11 cellular contexts compared by ENCODE assay signal in genomic region chr9:15999422-16000339, GRCh38.
A peak's percentile ranks its signal among the peaks of the same experiment; 100 is the strongest.
DNase-seq lines count a peak whose midpoint lies in the region; ATAC-seq and TF ChIP-seq lines count a peak whose summit lies in the region.
"Had no signal": no experiment of that assay in that cellular context is flagged by ENCODE, and none has a peak within 500 bp of the region (broad histone marks: within the 10 kb centered on the region; RNA-seq: fewer than 3 reads in every experiment).

No MANE protein-coding gene starts in this region.

- TF ChIP-seq CTCF in HFFc6 (IDR thresholded peaks at IDR 0.05): no peak
- no peak for TF ChIP-seq CTCF in heart right ventricle (IDR thresholded peaks at IDR 0.05)

- H3K4me1 ChIP-seq in adipocyte (ENCODE audit: control insufficient read depth, insufficient read depth, low read length): peaks cover 17% of the 10 kb centered on the region
- H3K4me1 ChIP-seq in heart right ventricle: peaks cover 0 to 8% (median 0%) of the 10 kb centered on the region in 9 donors
- H3K4me1 ChIP-seq: pancreas had no signal

- H3K4me3 Mint-ChIP-seq in HFFc6: peak overlapping the region; percentile 5; the same call in 1 of the 2 replicates
- H3K4me3 Mint-ChIP-seq: activated naive CD8-positive, alpha-beta T cell treated with anti-CD3 and anti-CD28 coated beads, Interleukin-2, amount 10 ng/mL, durations not matched to agents 7 days and 5 days had no signal

- ATAC-seq in heart right ventricle (peak; percentile 47 to 95 (median 73)), HG02610 (IDR thresholded peaks at IDR 0.05; ENCODE audit: unreplicated experiment) (no peak), HG03442 (IDR thresholded peaks at IDR 0.05; ENCODE audit: unreplicated experiment) (no peak)
- ATAC-seq in stimulated activated naive CD8-positive, alpha-beta T cell treated with anti-CD3 and anti-CD28 coated beads, Interleukin-15, Interleukin-2, amounts not matched to agents 100 U/mL and 50 U/mL, for 24 hours: peak; percentile 19

- H3K36me3 ChIP-seq in adipocyte (ENCODE audit: control insufficient read depth, insufficient read depth, low read length, severe bottlenecking) (no peaks in the 10 kb centered on the region), heart right ventricle (no peaks in the 10 kb centered on the region)
- H3K36me3 ChIP-seq: pancreas had no signal

- peaks cover 7% of the 10 kb centered on the region for H3K9me3 ChIP-seq in adipocyte (ENCODE audit: control insufficient read depth, low read length)
- H3K9me3 ChIP-seq in heart right ventricle: peaks cover 0 to 16% (median 0%) of the 10 kb centered on the region in 11 donors
- H3K9me3 ChIP-seq: pancreas had no signal

- WGBS in heart right ventricle, 2 donors: 58 to 63% methylated on average over 7 of the region's 7 CpGs

- H3K4me3 ChIP-seq in adipocyte (ENCODE audit: low read length) (peak overlapping the region; percentile 53), heart right ventricle (no peak overlapping the region)
- H3K4me3 ChIP-seq: pancreas had no signal

- H3K27me3 ChIP-seq in adipocyte (replicated peaks; ENCODE audit: control insufficient read depth, insufficient read depth, low read length) (no peaks in the 10 kb centered on the region), heart right ventricle (no peaks in the 10 kb centered on the region)
- H3K27me3 ChIP-seq: pancreas had no signal

- H3K27ac Mint-ChIP-seq in HFFc6: peak overlapping the region; percentile 80
- H3K27ac Mint-ChIP-seq: activated naive CD8-positive, alpha-beta T cell treated with anti-CD3 and anti-CD28 coated beads, Interleukin-2, amount 10 ng/mL, durations not matched to agents 7 days and 5 days had no signal

- peaks cover 49% of the 10 kb centered on the region for H3K4me1 Mint-ChIP-seq in HFFc6 (ENCODE audit: low read depth)
- H3K4me1 Mint-ChIP-seq: activated naive CD8-positive, alpha-beta T cell treated with anti-CD3 and anti-CD28 coated beads, Interleukin-2, amount 10 ng/mL, durations not matched to agents 7 days and 5 days had no signal

- no peaks in the 10 kb centered on the region for H3K27me3 Mint-ChIP-seq in HFFc6 (ENCODE audit: insufficient read depth)

- DNase-seq in HFFc6 (peak; percentile 89), adipocyte (ENCODE audit: low read depth) (peak; percentile 75), heart right ventricle (peak in 1 of 2 donors; percentile 12), NCI-H2227 treated with DMSO at 0.1 percent for 48 hours (lab: John Stamatoyannopoulos, UW) (no peak), NCI-H1694 treated with DMSO at 0.1 percent for 48 hours (lab: John Stamatoyannopoulos, UW) (no peak)
- no peak for DNase-seq in stimulated activated naive CD8-positive, alpha-beta T cell treated with anti-CD3 and anti-CD28 coated beads, Interleukin-15, Interleukin-2, amounts not matched to agents 100 U/mL and 50 U/mL, for 24 hours
- DNase-seq: activated CD4-positive, alpha-beta T cell treated with anti-CD3 and anti-CD28 coated beads for 1 hour; activated naive CD8-positive, alpha-beta T cell treated with anti-CD3 and anti-CD28 coated beads, Interleukin-2, amount 10 ng/mL, durations not matched to agents 7 days and 5 days; pancreas had no signal

- intact Hi-C loops in heart right ventricle (cut with DNase I): no loop called here

- H3K36me3 Mint-ChIP-seq in HFFc6 (ENCODE audit: low read depth): peaks cover 17% of the 10 kb centered on the region
- H3K36me3 Mint-ChIP-seq: activated naive CD8-positive, alpha-beta T cell treated with anti-CD3 and anti-CD28 coated beads, Interleukin-2, amount 10 ng/mL, durations not matched to agents 7 days and 5 days had no signal

- H3K27ac ChIP-seq in heart right ventricle: peak overlapping the region in 3 of 10 donors; percentile 9 to 31 (median 19)
- H3K27ac ChIP-seq: pancreas had no signal

- H3K9me3 Mint-ChIP-seq in HFFc6: no peaks in the 10 kb centered on the region

- H3K9ac ChIP-seq in adipocyte (ENCODE audit: low read length): no peak overlapping the region

Comparison
In these comparisons a context has a peak if more than half of its experiments do, and no peak if none do; other contexts are left out.
1. DNase-seq: peak in HFFc6 (single experiment) and adipocyte (single experiment); none in stimulated activated naive CD8-positive, alpha-beta T cell treated with anti-CD3 and anti-CD28 coated beads, Interleukin-15, Interleukin-2, amounts not matched to agents 100 U/mL and 50 U/mL, for 24 hours (single experiment), NCI-H2227 treated with DMSO at 0.1 percent for 48 hours (single experiment) and NCI-H1694 treated with DMSO at 0.1 percent for 48 hours (single experiment).
2. ATAC-seq: peak in heart right ventricle (8 of 8) and stimulated activated naive CD8-positive, alpha-beta T cell treated with anti-CD3 and anti-CD28 coated beads, Interleukin-15, Interleukin-2, amounts not matched to agents 100 U/mL and 50 U/mL, for 24 hours (single experiment); none in HG02610 (single experiment) and HG03442 (single experiment).